ENCODE assay signal across 8 cellular contexts in the genomic region with DNA sequence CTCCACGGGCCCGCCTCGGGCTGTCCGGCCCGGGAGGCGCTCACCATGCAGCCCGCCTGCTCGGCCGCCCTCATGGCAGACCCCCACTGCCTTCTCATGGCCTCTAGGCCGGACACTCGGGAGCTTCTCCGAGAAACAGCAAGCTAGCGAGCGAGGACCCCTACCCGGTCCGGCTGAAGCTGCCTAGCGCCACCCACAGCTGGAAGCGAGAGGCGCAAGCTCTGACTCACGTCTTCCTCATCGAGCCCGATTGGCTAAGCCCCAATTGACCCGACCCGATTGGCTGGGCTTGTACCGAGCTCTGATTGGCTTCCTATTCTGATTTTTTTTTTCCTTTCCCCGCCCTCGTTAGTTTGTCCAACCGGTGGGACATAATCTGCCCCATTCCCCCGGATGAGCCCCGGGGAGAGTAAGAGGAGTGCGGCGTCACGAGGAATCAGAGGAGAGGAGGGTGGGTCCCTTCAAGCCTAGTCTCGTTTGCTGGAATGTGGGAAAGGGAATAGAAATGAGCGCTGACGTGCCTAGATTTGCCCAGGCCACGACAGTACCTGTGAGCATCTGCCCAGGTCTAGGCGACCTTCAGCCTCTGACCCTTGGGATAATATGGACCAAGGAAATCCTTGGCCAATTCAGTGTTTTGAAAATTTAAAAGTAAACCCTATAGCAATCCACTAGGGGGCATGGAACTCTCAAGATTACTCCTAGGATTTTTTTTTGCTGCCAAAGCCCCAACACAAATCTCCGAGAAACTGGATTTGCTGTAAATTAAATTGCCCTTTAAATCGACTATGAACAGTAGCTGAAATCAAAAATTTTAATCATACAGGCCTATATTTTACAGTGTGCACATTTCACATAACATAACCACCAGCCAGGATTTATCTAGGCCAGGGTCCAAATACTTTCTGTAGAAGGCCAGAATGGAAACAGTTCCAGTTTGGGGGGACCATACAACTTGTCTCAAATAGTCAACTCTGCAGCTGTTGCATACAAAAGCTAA. TPM values are rescaled to one million over a fixed set of nuclear protein-coding genes. Genes with fewer than 3 reads are reported as not detected.
A peak's percentile ranks its signal among the peaks of the same experiment; 100 is the strongest.
DNase-seq lines count a peak whose midpoint lies in the region; ATAC-seq and TF ChIP-seq lines count a peak whose summit lies in the region.

A gene with protein sequence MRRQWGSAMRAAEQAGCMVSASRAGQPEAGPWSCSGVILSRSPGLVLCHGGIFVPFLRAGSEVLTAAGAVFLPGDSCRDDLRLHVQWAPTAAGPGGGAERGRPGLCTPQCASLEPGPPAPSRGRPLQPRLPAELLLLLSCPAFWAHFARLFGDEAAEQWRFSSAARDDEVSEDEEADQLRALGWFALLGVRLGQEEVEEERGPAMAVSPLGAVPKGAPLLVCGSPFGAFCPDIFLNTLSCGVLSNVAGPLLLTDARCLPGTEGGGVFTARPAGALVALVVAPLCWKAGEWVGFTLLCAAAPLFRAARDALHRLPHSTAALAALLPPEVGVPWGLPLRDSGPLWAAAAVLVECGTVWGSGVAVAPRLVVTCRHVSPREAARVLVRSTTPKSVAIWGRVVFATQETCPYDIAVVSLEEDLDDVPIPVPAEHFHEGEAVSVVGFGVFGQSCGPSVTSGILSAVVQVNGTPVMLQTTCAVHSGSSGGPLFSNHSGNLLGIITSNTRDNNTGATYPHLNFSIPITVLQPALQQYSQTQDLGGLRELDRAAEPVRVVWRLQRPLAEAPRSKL (minus strand): TSS at position 212 of the 1,000 bp plus-strand sequence. CDS start 114 bp downstream, at position 98.

- peaks cover 0 to 5% of the 10 kb centered on the region in 2 donors for H3K4me1 ChIP-seq in breast epithelium
- H3K4me1 ChIP-seq in iPS-20b (ENCODE audit: insufficient read depth, low read length) = peaks cover 8% of the 10 kb centered on the region

- DNase-seq in AG08395 (ENCODE audit: low spot score) (peak; percentile 99), NCI-H2196 treated with DMSO at 0.1 percent for 48 hours (lab: John Stamatoyannopoulos, UW; ENCODE audit: unreplicated experiment) (peak; percentile 73), breast epithelium (ENCODE audit: low spot score in 2 of 2) (peak; percentile 97 to 98)

- H3K4me3 ChIP-seq in breast epithelium (peak within 1 kb of the TSS; percentile 70 to 96 (median 75)), iPS-20b (ENCODE audit: low read length) (peak within 1 kb of the TSS; percentile 69), skin epidermis (peak within 1 kb of the TSS; percentile 59 to 90 (median 82))

- peak within 1 kb of the TSS; percentile 85; the same call in 1 of the 2 replicates for H3K9ac ChIP-seq in iPS-20b (ENCODE audit: low read depth, low read length)

- TF ChIP-seq CTCF in VCaP (conservative IDR thresholded peaks at IDR 0.05) (peak; percentile 84), breast epithelium (IDR thresholded peaks at IDR 0.05) (peak; percentile 46 to 78 (median 51))

- TF ChIP-seq POLR2A in breast epithelium (IDR thresholded peaks at IDR 0.05) = peak; percentile 58

- peak within 1 kb of the TSS; percentile 90 for H3K27ac ChIP-seq in VCaP
- H3K27ac ChIP-seq in breast epithelium = peak within 1 kb of the TSS; percentile 85 to 94
- H3K27ac ChIP-seq in iPS-20b (ENCODE audit: low read length) = no peak within 1 kb of the TSS
- peak within 1 kb of the TSS; percentile 75 to 97 (median 94) for H3K27ac ChIP-seq in skin epidermis

- intact Hi-C loops in breast epithelium (cut with DNase I; ENCODE audit: low total_unique reads) = no loop called here

- no peaks in the 10 kb centered on the region for H3K9me3 ChIP-seq in breast epithelium
- no peaks in the 10 kb centered on the region for H3K9me3 ChIP-seq in iPS-20b (ENCODE audit: insufficient read depth, low read depth, low read length)

- ATAC-seq in GM18873 (IDR thresholded peaks at IDR 0.05; ENCODE audit: low FRiP score, unreplicated experiment) = peak; percentile 88
- peak; percentile 91 for ATAC-seq in HG03139 (IDR thresholded peaks at IDR 0.05; ENCODE audit: unreplicated experiment)

- no peaks in the 10 kb centered on the region for H3K36me3 ChIP-seq in breast epithelium
- peaks cover 27% of the 10 kb centered on the region for H3K36me3 ChIP-seq in iPS-20b (ENCODE audit: insufficient read depth, low read depth, low read length)

- no peaks in the 10 kb centered on the region for H3K27me3 ChIP-seq in breast epithelium
- H3K27me3 ChIP-seq in iPS-20b (ENCODE audit: insufficient read depth, low read length) = peaks cover 7% of the 10 kb centered on the region; the same call in 1 of the 2 replicates

RNA-seq across cellular contexts. Expression of the gene that starts here (rescaled TPM):
- 10 to 100 TPM; 12.5 to 19.9 (median 19.7) TPM for total RNA-seq in breast epithelium
